Comparison of ENCODE assay signal across 8 cellular contexts in genomic region chr6:43714311-43715055, GRCh38. TPM values are rescaled to one million over a fixed set of nuclear protein-coding genes. Genes with fewer than 3 reads are reported as not detected.
DNase-seq lines count a peak whose midpoint lies in the region; ATAC-seq, FAIRE-seq and TF ChIP-seq lines count a peak whose summit lies in the region.

No MANE protein-coding gene starts in this region.

- H3K9ac ChIP-seq in SK-N-MC (ENCODE audit: insufficient read length) = peak overlapping the region; percentile 61

- no peak for TF ChIP-seq CTCF in omental fat pad (IDR thresholded peaks at IDR 0.05)

- FAIRE-seq in frontal cortex (lab: Jason Lieb, UNC) = no peak

- H3K4me3 Mint-ChIP-seq in activated CD4-positive, alpha-beta T cell treated with anti-CD3 and anti-CD28 coated beads for 36 hours = no peak overlapping the region

- DNase-seq in SK-N-MC (ENCODE audit: low read depth, low spot score) (peak; percentile 58), omental fat pad (ENCODE audit: low spot score) (no peak), T-helper 9 cell (no peak), frontal cortex (ENCODE audit: low spot score in 2 of 2) (no peak)
- DNase-seq in activated naive CD4-positive, alpha-beta T cell treated with Interleukin-2 at 50 U/mL for 16 hours = no peak
- DNase-seq in activated CD4-positive, alpha-beta T cell treated with anti-CD3 and anti-CD28 coated beads for 36 hours = no peak

- ATAC-seq in GM19035 (IDR thresholded peaks at IDR 0.05; ENCODE audit: unreplicated experiment) = peak; percentile 13
- peak; percentile 7 for ATAC-seq in HG02884 (IDR thresholded peaks at IDR 0.05; ENCODE audit: unreplicated experiment)
- ATAC-seq in omental fat pad (ENCODE audit: low FRiP score) = peak; percentile 44
- no peak for ATAC-seq in activated CD4-positive, alpha-beta T cell treated with anti-CD3 and anti-CD28 coated beads for 36 hours

- H3K4me3 ChIP-seq in SK-N-MC = peak overlapping the region; percentile 67

- no peaks in the 10 kb centered on the region for H3K36me3 Mint-ChIP-seq in activated CD4-positive, alpha-beta T cell treated with anti-CD3 and anti-CD28 coated beads for 36 hours (ENCODE audit: low read depth)

- H3K4me1 Mint-ChIP-seq in activated CD4-positive, alpha-beta T cell treated with anti-CD3 and anti-CD28 coated beads for 36 hours = peaks cover 6% of the 10 kb centered on the region

- intact Hi-C loops in activated CD4-positive, alpha-beta T cell treated with anti-CD3 and anti-CD28 coated beads for 36 hours (cut with DNase I, micrococcal nuclease) = no loop called here

- no peaks in the 10 kb centered on the region for H3K9me3 ChIP-seq in SK-N-MC (ENCODE audit: low read depth, low read length)

- no peak overlapping the region for H3K27ac Mint-ChIP-seq in activated CD4-positive, alpha-beta T cell treated with anti-CD3 and anti-CD28 coated beads for 36 hours

- no peaks in the 10 kb centered on the region for H3K36me3 ChIP-seq in SK-N-MC (ENCODE audit: insufficient read depth, low read length)

- CTCF ChIA-PET in activated CD4-positive, alpha-beta T cell treated with anti-CD3 and anti-CD28 coated beads for 36 hours (lab: Charles Lee) = interaction anchor here (0.6 to 1.0 kb wide), 3 partner anchors 10 to 372 kb away, joined by 3 to 4 read pairs (median 3); no protein-coding TSS in a partner anchor

- peak overlapping the region; percentile 95 for H3K27ac ChIP-seq in SK-N-MC

- POLR2A ChIA-PET in activated CD4-positive, alpha-beta T cell treated with anti-CD3 and anti-CD28 coated beads for 36 hours (lab: Charles Lee) = interaction anchor here (1.1 kb wide), 1 partner anchor 49 kb away, joined by 6 read pairs; no protein-coding TSS in a partner anchor

- no peaks in the 10 kb centered on the region for H3K9me3 Mint-ChIP-seq in activated CD4-positive, alpha-beta T cell treated with anti-CD3 and anti-CD28 coated beads for 36 hours (ENCODE audit: low read depth)

- H3K27me3 Mint-ChIP-seq in activated CD4-positive, alpha-beta T cell treated with anti-CD3 and anti-CD28 coated beads for 36 hours = peaks cover 15% of the 10 kb centered on the region

RNA-seq across cellular contexts. Expression of gene MRPS18A, which starts 26.9 kb away (rescaled TPM):
- 10 to 100 TPM; 30.3 to 54.7 (median 42.5) TPM for total RNA-seq in omental fat pad
- total RNA-seq in activated CD4-positive, alpha-beta T cell treated with anti-CD3 and anti-CD28 coated beads for 36 hours = 10 to 100 TPM; 54.0 to 68.7 TPM
- 16.3 TPM for total RNA-seq in frontal cortex

RNA-seq across cellular contexts. Expression of gene VEGFA, which starts 55.5 kb away (rescaled TPM):
- 100 to 1,000 TPM; 157 to 656 (median 510) TPM for total RNA-seq in omental fat pad
- total RNA-seq in activated CD4-positive, alpha-beta T cell treated with anti-CD3 and anti-CD28 coated beads for 36 hours = 10 to 100 TPM; 64.6 to 72.8 TPM
- total RNA-seq in frontal cortex = 15.5 TPM
